ENCODE assay signal across 11 cellular contexts in the genomic region with DNA sequence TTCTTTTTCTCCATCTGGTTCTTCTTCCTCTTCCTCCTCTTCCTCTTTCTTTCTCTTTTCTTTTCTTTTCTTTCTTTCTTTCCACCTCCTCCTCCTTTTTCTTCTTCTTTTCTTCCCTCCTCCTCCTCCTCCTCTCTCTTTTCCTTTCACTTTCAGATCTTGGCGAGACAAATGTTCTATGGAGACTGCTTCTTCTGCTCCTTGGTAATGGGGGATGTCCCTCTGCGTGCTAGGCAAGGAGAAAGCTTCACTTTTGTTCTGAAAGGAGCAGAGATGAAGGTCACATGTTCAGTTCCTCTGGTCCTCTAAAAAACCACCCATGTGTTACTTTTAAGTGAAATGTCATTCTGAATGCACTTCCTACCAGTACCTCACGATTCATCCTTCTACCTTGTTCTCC. TPM values are rescaled to one million over a fixed set of nuclear protein-coding genes. Genes with fewer than 3 reads are reported as not detected.
DNase-seq lines count a peak whose midpoint lies in the region; ATAC-seq, FAIRE-seq and TF ChIP-seq lines count a peak whose summit lies in the region.
"Had no signal": no experiment of that assay in that cellular context is flagged by ENCODE, and none has a peak within 500 bp of the region (broad histone marks: within the 10 kb centered on the region; RNA-seq: fewer than 3 reads in every experiment).

No MANE protein-coding gene starts in this region.

- no peak overlapping the region for H2AK5ac ChIP-seq in H9 (ENCODE audit: insufficient read length, low read length)

- H3K4me3 Mint-ChIP-seq in endothelial cell (ENCODE audit: unreplicated experiment), result no peak overlapping the region
- H3K4me3 Mint-ChIP-seq in H9, result no peak overlapping the region

- H3K23me2 ChIP-seq in H9 (ENCODE audit: insufficient read length, low read depth, low read length, poor library complexity, severe bottlenecking), result no peaks in the 10 kb centered on the region

- no peak overlapping the region for H3K9ac ChIP-seq in H9 (ENCODE audit: extremely low read depth, insufficient read length, low read length)

- DNase-seq in GM12891 (ENCODE audit: insufficient read length, low spot score), result no peak
- no peak for DNase-seq in endothelial cell (ENCODE audit: low spot score)
- no peak for DNase-seq in left cardiac atrium
- no peak for DNase-seq in H9
- DNase-seq in MG63, result no peak
- no peak for DNase-seq in suprapubic skin (ENCODE audit: low spot score in 2 of 2)

- no peak overlapping the region for H2BK12ac ChIP-seq in H9 (ENCODE audit: insufficient read length, low read depth, low read length)

- H3K56ac ChIP-seq in H9 (ENCODE audit: insufficient read length, low read depth, low read length), result no peak overlapping the region

- peak; percentile 47 for FAIRE-seq in GM12891 (lab: Jason Lieb, UNC)
- FAIRE-seq: H54 had no signal

- H3K36me3 Mint-ChIP-seq in endothelial cell (ENCODE audit: low read depth, unreplicated experiment) (peaks cover 8% of the 10 kb centered on the region), H9 (ENCODE audit: insufficient read depth in 1 of 3, low read depth in 3 of 3) (peaks cover 16 to 33% (median 20%) of the 10 kb centered on the region in 3 experiments)

- intact Hi-C loops in left cardiac atrium (cut with DNase I), result no loop called here

- H3K27ac ChIP-seq in H9 (ENCODE audit: insufficient read length, low read depth, low read length) (no peak overlapping the region), suprapubic skin (no peak overlapping the region)
- H3K27ac ChIP-seq: coronary artery had no signal

- H3K9me3 Mint-ChIP-seq in endothelial cell (ENCODE audit: unreplicated experiment) (no peaks in the 10 kb centered on the region), H9 (peaks cover 56 to 66% of the 10 kb centered on the region in 2 experiments)

- no peak overlapping the region for H2AFZ ChIP-seq in H9 (ENCODE audit: low read length)

- no peak overlapping the region for H3K14ac ChIP-seq in H9 (ENCODE audit: insufficient read depth, low read length)

- H4K91ac ChIP-seq in H9 (ENCODE audit: insufficient read length, low read depth, low read length), result no peak overlapping the region

- H2BK15ac ChIP-seq in H9 (ENCODE audit: low read depth, low read length), result no peak overlapping the region

- TF ChIP-seq CTCF in endothelial cell (IDR thresholded peaks at IDR 0.05; ENCODE audit: unreplicated experiment), result no peak
- no peak for TF ChIP-seq CTCF in H9 (conservative IDR thresholded peaks at IDR 0.05)
- TF ChIP-seq CTCF in suprapubic skin (IDR thresholded peaks at IDR 0.05), result no peak

- H3K27ac Mint-ChIP-seq in endothelial cell (ENCODE audit: unreplicated experiment), result peak overlapping the region; percentile 13
- H3K27ac Mint-ChIP-seq in H9, result no peak overlapping the region; a peak in 2 of 7 replicates

- ATAC-seq in GM21390 (IDR thresholded peaks at IDR 0.05; ENCODE audit: unreplicated experiment) (peak; percentile 33), HG03565 (IDR thresholded peaks at IDR 0.05; ENCODE audit: unreplicated experiment) (peak; percentile 34), left cardiac atrium (no peak)

- no peak overlapping the region for H4K5ac ChIP-seq in H9 (ENCODE audit: insufficient read length, low read depth, low read length)

- no peak overlapping the region for H2BK20ac ChIP-seq in H9 (ENCODE audit: low read depth, low read length, poor library complexity, severe bottlenecking)

- no peak overlapping the region for H2BK120ac ChIP-seq in H9 (ENCODE audit: low read depth, low read length, poor library complexity, severe bottlenecking)

- no peaks in the 10 kb centered on the region for H4K20me1 ChIP-seq in H9 (ENCODE audit: control insufficient read depth, insufficient read depth, insufficient read length)

- peaks cover 15% of the 10 kb centered on the region for H3K27me3 Mint-ChIP-seq in endothelial cell (ENCODE audit: unreplicated experiment)
- no peaks in the 10 kb centered on the region for H3K27me3 Mint-ChIP-seq in H9 (ENCODE audit: low read depth)

- H3K4me1 ChIP-seq in H9 (ENCODE audit: insufficient read depth, low read length) (peaks cover 2% of the 10 kb centered on the region; the same call in 1 of the 2 replicates), suprapubic skin (peaks cover 12% of the 10 kb centered on the region)

- TF ChIP-seq POLR2A in GM12891 (IDR thresholded peaks at IDR 0.05; ENCODE audit: low read depth, low read length), result no peak
- TF ChIP-seq POLR2A in suprapubic skin (IDR thresholded peaks at IDR 0.05), result no peak

- H4K8ac ChIP-seq in H9 (replicated peaks; ENCODE audit: insufficient read length, low read depth, low read length), result no peak overlapping the region

- H3K36me3 ChIP-seq in MG63 (no peaks in the 10 kb centered on the region), suprapubic skin (no peaks in the 10 kb centered on the region)
- H3K36me3 ChIP-seq: Peyer's patch had no signal

- peaks cover 18% of the 10 kb centered on the region for H3K4me1 Mint-ChIP-seq in endothelial cell (ENCODE audit: unreplicated experiment)
- H3K4me1 Mint-ChIP-seq in H9, result peaks cover 10 to 11% of the 10 kb centered on the region in 2 experiments

- no peak overlapping the region for H3K4ac ChIP-seq in H9 (ENCODE audit: low read depth, low read length)

- H3K4me3 ChIP-seq in MG63, result no peak overlapping the region
- H3K4me3 ChIP-seq in suprapubic skin, result no peak overlapping the region
- H3K4me3 ChIP-seq: coronary artery, Peyer's patch had no signal

- no peaks in the 10 kb centered on the region for H3K79me1 ChIP-seq in H9 (ENCODE audit: insufficient read depth, low read depth, low read length, poor library complexity, severe bottlenecking)

- H3T11ph ChIP-seq in H9 (ENCODE audit: low read length), result no peak overlapping the region

- TF ChIP-seq EP300 in suprapubic skin (IDR thresholded peaks at IDR 0.05), result no peak

- no CpG with 5 or more reads among the region's 3 CpGs for WGBS in H9 (ENCODE audit: extremely low coverage, insufficient read length, low lambda C conversion rate)
- WGBS in suprapubic skin, result 68% methylated on average over 3 of the region's 3 CpGs

- no peak overlapping the region for H2BK5ac ChIP-seq in H9 (ENCODE audit: insufficient read length, low read length)

- no peaks in the 10 kb centered on the region for H3K27me3 ChIP-seq in H9 (ENCODE audit: insufficient read depth, low read length)
- H3K27me3 ChIP-seq in MG63, result no peaks in the 10 kb centered on the region
- no peaks in the 10 kb centered on the region for H3K27me3 ChIP-seq in suprapubic skin
- H3K27me3 ChIP-seq: Peyer's patch had no signal

- H3K79me2 ChIP-seq in H9 (ENCODE audit: insufficient read depth, low read length), result 0 out of 2 replicates have a peak, but pooled peaks cover 2% of the 10 kb centered on the region

- no peak overlapping the region for H3K18ac ChIP-seq in H9 (ENCODE audit: insufficient read length, low read depth, low read length)

- H3K4me2 ChIP-seq in H9 (ENCODE audit: insufficient read depth, insufficient read length, low read length), result no peak overlapping the region

- H3K9me3 ChIP-seq in H9 (ENCODE audit: control insufficient read depth, low read depth, low read length) (no peaks in the 10 kb centered on the region), MG63 (no peaks in the 10 kb centered on the region), suprapubic skin (no peaks in the 10 kb centered on the region)
- H3K9me3 ChIP-seq: Peyer's patch had no signal

- H3K23ac ChIP-seq in H9 (ENCODE audit: insufficient read length, low read depth, low read length), result no peak overlapping the region

TF ChIP-seq in GM12891, 5 proteins besides CTCF, POLR2A, EP300 and RAD21:
- no peak for TF ChIP-seq POU2F2 (IDR thresholded peaks at IDR 0.05; ENCODE audit: low read depth, low read length)
- TF ChIP-seq POLR2AphosphoS5 (IDR thresholded peaks at IDR 0.05; ENCODE audit: low read depth, low read length), result no peak
- TF ChIP-seq TAF1 (IDR thresholded peaks at IDR 0.05; ENCODE audit: low read depth, low read length), result no peak
- no peak for TF ChIP-seq PAX5 (IDR thresholded peaks at IDR 0.05; ENCODE audit: insufficient read depth, low read length, severe bottlenecking)
- 0 out of 2 replicates have a peak, but pooled peaks have one; percentile 16 for TF ChIP-seq SPI1 (IDR thresholded peaks at IDR 0.05; ENCODE audit: low read depth, low read length)

RNA-seq across cellular contexts. Expression of gene NBDY, which starts 33.2 kb away (rescaled TPM):
- 37.7 TPM for polyA plus RNA-seq in GM12891 (2012; ENCODE audit: low read depth, missing spikeins)
- total RNA-seq in endothelial cell (ENCODE audit: unreplicated experiment) (90.1 TPM), left cardiac atrium (10 to 100 TPM; 27.5 to 32.6 TPM), H9 (2021) (62.2 and 62.5 TPM in 2 replicates), suprapubic skin (10 to 100 TPM; 15.6 to 47.2 (median 20.4) TPM)
- 5.4 and 9.2 TPM in 2 replicates for total RNA-seq in MG63 (2014; rRNA removed; shearing (Covaris generic); ENCODE audit: low replicate concordance)

Comparison
In these comparisons a context has a peak if more than half of its experiments do, and no peak if none do; other contexts are left out.
1. ATAC-seq: peak in GM21390 (single experiment) and HG03565 (single experiment); none in left cardiac atrium (0 of 2).